ENCODE assay signal across 1 cellular context in the genomic region with DNA sequence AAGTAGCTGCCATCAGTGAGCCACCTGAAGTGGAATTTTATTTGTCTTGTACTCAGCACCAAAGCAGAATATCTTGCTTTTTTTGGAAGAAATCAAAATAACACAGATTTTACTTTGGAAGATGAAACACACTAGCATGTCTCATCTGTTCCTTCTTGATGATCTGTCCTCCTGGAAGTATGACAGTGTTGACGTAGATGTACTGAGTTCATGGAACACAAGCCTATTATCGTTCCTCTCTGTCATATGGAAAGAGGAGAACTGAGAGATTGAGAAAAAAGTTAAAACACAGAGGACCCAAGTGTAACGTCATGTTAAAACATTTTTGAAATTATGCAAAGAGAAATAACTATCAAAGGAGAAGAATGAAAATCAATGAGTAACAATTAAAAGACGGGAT.
TF ChIP-seq lines count a peak whose summit lies in the region.

No MANE protein-coding gene starts in this region.

TF ChIP-seq in H1, 55 proteins besides CTCF, POLR2A, EP300 and RAD21:
- TF ChIP-seq GTF2F1 (IDR thresholded peaks at IDR 0.05; ENCODE audit: borderline replicate concordance, low read depth, low read length) (no peak), CTBP2 (IDR thresholded peaks at IDR 0.05; ENCODE audit: borderline replicate concordance, insufficient read depth, insufficient read length, low read length) (no peak), KDM4A (IDR thresholded peaks at IDR 0.05; ENCODE audit: low read depth, low read length, severe bottlenecking) (no peak), RNF2 (IDR thresholded peaks at IDR 0.05; ENCODE audit: borderline replicate concordance, low read depth, low read length, missing control alignments, poor library complexity, severe bottlenecking) (no peak), SUZ12 (IDR thresholded peaks at IDR 0.05; ENCODE audit: low read length) (no peak), PHF8 (conservative IDR thresholded peaks at IDR 0.05; ENCODE audit: low read depth, low read length) (no peak), SP1 (IDR thresholded peaks at IDR 0.05; ENCODE audit: low read depth, low read length) (no peak), CHD2 (IDR thresholded peaks at IDR 0.05; ENCODE audit: low read length) (no peak), HDAC6 (IDR thresholded peaks at IDR 0.05; ENCODE audit: low read depth, low read length) (no peak), SP2 (IDR thresholded peaks at IDR 0.05; ENCODE audit: low read length) (no peak), CBX8 (IDR thresholded peaks at IDR 0.05; ENCODE audit: borderline replicate concordance, low read depth, low read length) (no peak)
